2 cellular contexts compared by ENCODE assay signal in genomic region chr1:243926299-243926698, GRCh38.
TF ChIP-seq lines count a peak whose summit lies in the region.

No MANE protein-coding gene starts in this region.

TF ChIP-seq in HepG2, 621 proteins besides CTCF, POLR2A, EP300 and RAD21 (continued from another document):
- TF ChIP-seq PATZ1 (CRISPR knock-in tag; IDR thresholded peaks at IDR 0.05) (no peak), ZNF3 (CRISPR knock-in tag; IDR thresholded peaks at IDR 0.05) (0 out of 2 replicates have a peak, but pooled peaks have one; percentile 54), JUN (CRISPR knock-in tag; IDR thresholded peaks at IDR 0.05) (no peak), ZNF615 (CRISPR knock-in tag; IDR thresholded peaks at IDR 0.05; ENCODE audit: borderline replicate concordance) (no peak), KDM4B (CRISPR knock-in tag; IDR thresholded peaks at IDR 0.05) (no peak)
TF ChIP-seq in HepG2: peak in this region for 1.

TF ChIP-seq in neural cell, 6 proteins besides CTCF, POLR2A, EP300 and RAD21:
- TF ChIP-seq REST (IDR thresholded peaks at IDR 0.05; ENCODE audit: borderline replicate concordance), result no peak
- no peak for TF ChIP-seq POLR2AphosphoS5 (IDR thresholded peaks at IDR 0.05)
- TF ChIP-seq SMC3 (conservative IDR thresholded peaks at IDR 0.05; ENCODE audit: poor library complexity), result no peak
- no peak for TF ChIP-seq MXI1 (conservative IDR thresholded peaks at IDR 0.05; ENCODE audit: poor library complexity, severe bottlenecking)
- TF ChIP-seq TAF1 (IDR thresholded peaks at IDR 0.05; ENCODE audit: low read depth), result no peak
- TF ChIP-seq EZH2 (IDR thresholded peaks at IDR 0.05; ENCODE audit: borderline replicate concordance, insufficient read depth, low read length, poor library complexity, severe bottlenecking), result no peak
